Comparison of ENCODE assay signal across 18 cellular contexts in the genomic region with DNA sequence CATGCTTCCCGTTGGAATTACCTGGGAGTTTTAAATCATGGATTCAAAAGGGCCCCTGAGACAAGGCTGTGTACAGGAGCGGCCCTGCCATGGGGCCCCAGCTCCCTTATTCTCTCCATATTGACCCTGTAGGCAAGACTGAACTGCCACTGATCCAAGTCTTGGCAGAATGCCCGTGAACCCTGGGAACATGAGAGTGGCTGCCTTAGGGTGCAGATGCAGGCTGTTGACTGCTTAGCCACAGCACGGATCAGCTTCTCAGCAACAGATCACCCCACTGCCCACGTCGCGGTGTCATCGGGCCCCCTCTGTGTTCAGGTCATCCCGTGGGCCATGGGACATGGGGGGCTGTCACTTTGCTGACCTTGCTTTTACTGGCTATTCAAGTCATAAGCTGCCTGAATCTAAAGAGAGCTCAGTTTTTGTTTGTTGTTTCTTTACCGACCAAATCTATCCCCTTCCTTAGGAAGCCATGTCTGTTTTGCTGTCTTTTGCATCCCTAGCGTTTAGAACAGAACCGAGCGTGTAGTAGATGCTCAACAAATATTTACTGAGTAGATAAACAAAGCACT.
"Had no signal": no experiment of that assay in that cellular context is flagged by ENCODE, and none has a peak within 500 bp of the region (broad histone marks: within the 10 kb centered on the region; RNA-seq: fewer than 3 reads in every experiment).

No MANE protein-coding gene starts in this region.

- H3K27ac ChIP-seq: cardiac muscle cell, pancreas, right lobe of liver, thoracic aorta, upper lobe of left lung had no signal

- FAIRE-seq: pancreas had no signal

- H3K36me3 ChIP-seq: cardiac muscle cell, pancreas, right lobe of liver, thoracic aorta, upper lobe of left lung had no signal

- H3K4me1 ChIP-seq: pancreas, right lobe of liver, upper lobe of left lung had no signal

- H3K9me3 ChIP-seq: pancreas, right lobe of liver, thoracic aorta, upper lobe of left lung had no signal

- H3K27me3 ChIP-seq: pancreas, right lobe of liver, upper lobe of left lung had no signal

- DNase-seq: activated B cell treated with CpG ODN at 0.5 μM for 24 hours; activated CD4-positive, alpha-beta T cell treated with anti-CD3 and anti-CD28 coated beads for 4 hours; activated CD8-positive, alpha-beta T cell treated with anti-CD3 and anti-CD28 coated beads for 36 hours; activated naive CD4-positive, alpha-beta T cell; activated naive CD8-positive, alpha-beta T cell treated with anti-CD3 and anti-CD28 coated beads, Interleukin-2, amount 10 ng/mL, durations not matched to agents 7 days and 5 days; activated T-cell treated with anti-CD3 and anti-CD28 coated beads, Interleukin-2, amount 50 U/mL, for 1 hour; amygdala; dermis blood vessel endothelial cell; effector memory CD8-positive, alpha-beta T cell; immature natural killer cell; mesenchymal stem cell; pancreas; stimulated activated CD4-positive, alpha-beta T cell treated with anti-CD3 and anti-CD28 coated beads, Interleukin-4, amount 100 ng/mL, for 24 hours; T-helper 9 cell; upper lobe of left lung had no signal

- H3K4me3 ChIP-seq: cardiac muscle cell, pancreas, right lobe of liver, thoracic aorta, upper lobe of left lung had no signal
